8 cellular contexts compared by ENCODE assay signal in the genomic region with DNA sequence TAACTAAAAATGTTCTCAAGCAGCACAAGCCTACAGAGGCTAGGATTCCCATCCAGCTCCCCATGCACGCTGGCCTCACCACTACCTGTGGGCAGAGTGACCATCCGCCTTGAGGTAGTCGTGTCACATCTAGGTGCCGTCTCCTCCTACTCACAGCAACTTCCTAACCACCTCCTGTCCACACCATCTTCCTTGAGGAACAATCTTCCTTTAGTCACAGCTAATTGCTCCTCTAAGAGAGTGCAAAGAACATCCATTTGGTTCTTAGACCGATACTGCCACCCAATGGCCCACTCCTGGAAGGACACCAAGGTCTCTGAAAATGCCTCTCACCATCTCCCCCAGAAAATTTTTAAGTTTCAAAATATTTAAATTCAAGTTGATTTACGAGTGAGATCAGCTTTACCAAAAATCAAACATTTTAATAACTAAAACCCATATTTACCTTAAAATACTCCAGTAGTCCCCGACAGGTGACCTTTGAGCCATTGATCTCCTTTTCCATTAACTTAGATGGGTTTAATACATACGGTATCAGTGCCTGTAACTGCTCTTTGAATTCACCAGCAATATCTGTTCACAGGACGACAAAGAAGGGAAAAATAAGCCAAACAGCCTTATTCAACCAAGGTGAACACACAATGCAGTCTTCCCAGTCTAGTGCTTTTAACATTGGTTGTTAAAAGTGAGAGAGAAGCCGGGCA. TPM values are rescaled to one million over a fixed set of nuclear protein-coding genes. Genes with fewer than 3 reads are reported as not detected.
DNase-seq lines count a peak whose midpoint lies in the region; ATAC-seq lines count a peak whose summit lies in the region.

No MANE protein-coding gene starts in this region.

- peak; percentile 15 for DNase-seq in NCI-H510A treated with DMSO at 0.1 percent for 48 hours (lab: John Stamatoyannopoulos, UW)
- DNase-seq in NCI-H510A (lab: John Stamatoyannopoulos, UW): no peak
- peak; percentile 52 for DNase-seq in NCI-H2171 (lab: John Stamatoyannopoulos, UW)
- DNase-seq in activated CD4-positive, alpha-beta T cell treated with anti-CD3 and anti-CD28 coated beads for 24 hours (ENCODE audit: low read depth in 2 of 2): peak; percentile 56 to 60
- DNase-seq in cerebellar cortex (ENCODE audit: low spot score): peak; percentile 80
- peak; percentile 51 for DNase-seq in left lobe of liver (ENCODE audit: low spot score)
- DNase-seq in stimulated activated CD4-positive, alpha-beta T cell treated with anti-CD3 and anti-CD28 coated beads, Interleukin-4, amount 100 ng/mL, for 48 hours (ENCODE audit: low read depth in 2 of 2): peak; percentile 43 to 56

- ATAC-seq in left lobe of liver: peak; percentile 87
- ATAC-seq in GM21515 (IDR thresholded peaks at IDR 0.05; ENCODE audit: unreplicated experiment): no peak

RNA-seq across cellular contexts. Expression of gene PLAAT3, which starts 21.7 kb away (rescaled TPM):
- total RNA-seq in left lobe of liver: 74.6 TPM

RNA-seq across cellular contexts. Expression of gene ATL3, which starts 35.3 kb away (rescaled TPM):
- total RNA-seq in left lobe of liver: 29.8 TPM

RNA-seq across cellular contexts. Expression of gene RTN3, which starts 45.4 kb away (rescaled TPM):
- total RNA-seq in left lobe of liver: 50.0 TPM
